In the genomic region with DNA sequence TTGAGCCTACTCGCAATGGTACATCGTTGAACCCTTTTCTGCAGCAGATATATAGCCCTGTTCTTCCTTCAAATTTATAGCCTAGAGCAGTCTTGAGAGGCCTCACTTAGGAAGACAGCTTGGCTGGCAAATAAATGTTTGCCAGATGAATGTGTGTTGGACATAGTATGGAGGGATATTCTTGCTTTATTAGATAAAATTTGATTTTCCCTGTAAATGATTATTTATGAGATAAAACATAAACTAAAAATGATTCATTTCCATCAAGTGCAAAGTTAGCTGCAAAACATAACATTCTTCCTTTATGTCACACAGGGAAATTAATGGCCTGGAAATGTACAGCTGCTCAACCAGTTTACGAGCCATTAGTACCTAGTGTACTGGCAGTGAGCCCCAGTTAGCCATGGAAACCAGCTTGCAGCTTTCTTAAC, we compare ENCODE assay signal across 9 cellular contexts.
DNase-seq lines count a peak whose midpoint lies in the region; ATAC-seq and TF ChIP-seq lines count a peak whose summit lies in the region.
"Had no signal": no experiment of that assay in that cellular context is flagged by ENCODE, and none has a peak within 500 bp of the region (broad histone marks: within the 10 kb centered on the region; RNA-seq: fewer than 3 reads in every experiment).

No MANE protein-coding gene starts in this region.

- no peaks in the 10 kb centered on the region for H3K9me3 ChIP-seq in T-helper 17 cell (ENCODE audit: control insufficient read depth, low read length, poor library complexity, severe bottlenecking)
- H3K9me3 ChIP-seq: thoracic aorta had no signal

- TF ChIP-seq CTCF in Calu3 (IDR thresholded peaks at IDR 0.05; ENCODE audit: unreplicated experiment): no peak

- H3K4me3 Mint-ChIP-seq in Calu3 (ENCODE audit: low read depth, unreplicated experiment) (peak overlapping the region; percentile 50), T-helper 17 cell (no peak overlapping the region)

- peaks cover 16% of the 10 kb centered on the region for H3K36me3 Mint-ChIP-seq in Calu3 (ENCODE audit: insufficient read depth, unreplicated experiment)
- H3K36me3 Mint-ChIP-seq in T-helper 17 cell (ENCODE audit: low read depth): peaks cover 7% of the 10 kb centered on the region

- DNase-seq in Calu3 (peak; percentile 54), NCI-H1092 treated with DMSO at 0.1 percent for 48 hours (lab: John Stamatoyannopoulos, UW) (peak; percentile 91), T-helper 17 cell (no peak), left kidney (ENCODE audit: low read depth, low spot score) (peak; percentile 91), amygdala (lab: John Stamatoyannopoulos, UW) (no peak)
- DNase-seq in activated naive CD4-positive, alpha-beta T cell treated with anti-CD3 and anti-CD28 coated beads, Interleukin-2, amount 50 U/mL, for 16 hours: no peak

- H3K27me3 Mint-ChIP-seq in Calu3 (ENCODE audit: unreplicated experiment) (no peaks in the 10 kb centered on the region), T-helper 17 cell (no peaks in the 10 kb centered on the region)

- H3K27ac Mint-ChIP-seq in Calu3 (ENCODE audit: unreplicated experiment) (peak overlapping the region; percentile 80), T-helper 17 cell (peak overlapping the region; percentile 99)

- BruUV-seq in Calu3 (replicated peaks; lab: Mats Ljungman, UMichigan): no TSS peak

- ATAC-seq in T-helper 17 cell: no peak
- ATAC-seq in HG03469 (IDR thresholded peaks at IDR 0.05; ENCODE audit: unreplicated experiment): no peak
- no peak for ATAC-seq in GM21515 (IDR thresholded peaks at IDR 0.05; ENCODE audit: unreplicated experiment)

- CTCF ChIA-PET in Calu3 (lab: Charles Lee): interaction anchor here (0.7 to 1.9 kb wide), 4 partner anchors 8 to 20 kb away, joined by 3 to 21 read pairs (median 4); no protein-coding TSS in a partner anchor

- H3K4me1 Mint-ChIP-seq in Calu3 (ENCODE audit: low read depth, unreplicated experiment): peaks cover 90% of the 10 kb centered on the region
- peaks cover 78% of the 10 kb centered on the region for H3K4me1 Mint-ChIP-seq in T-helper 17 cell

- intact Hi-C loops in Calu3 (cut with micrococcal nuclease; ENCODE audit: unreplicated experiment): no loop called here

- H3K9me3 Mint-ChIP-seq in Calu3 (ENCODE audit: low read depth, unreplicated experiment): no peaks in the 10 kb centered on the region

Comparison
In these comparisons a context has a peak if more than half of its experiments do, and no peak if none do; other contexts are left out.
1. DNase-seq: peak in Calu3 (single experiment), NCI-H1092 treated with DMSO at 0.1 percent for 48 hours (single experiment) and left kidney (single experiment); none in T-helper 17 cell (0 of 3), amygdala (0 of 56) and activated naive CD4-positive, alpha-beta T cell treated with anti-CD3 and anti-CD28 coated beads, Interleukin-2, amount 50 U/mL, for 16 hours (single experiment).